ENCODE assay signal across 12 cellular contexts in the genomic region with DNA sequence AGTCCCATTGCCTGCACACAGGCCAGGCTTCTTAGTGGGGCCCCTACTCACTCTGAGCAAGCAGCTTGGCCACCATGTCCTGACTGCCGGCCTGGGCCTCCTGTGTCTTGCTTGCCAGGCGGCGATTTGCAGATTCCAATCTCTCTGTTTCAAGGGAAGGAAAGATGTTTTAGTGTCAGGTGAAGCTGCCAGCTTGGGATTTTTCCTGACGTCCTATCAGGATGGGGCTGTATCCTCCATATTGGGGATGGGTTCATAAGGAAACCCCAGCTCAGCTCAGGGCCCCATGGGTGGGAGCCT. TPM values are rescaled to one million over a fixed set of nuclear protein-coding genes. Genes with fewer than 3 reads are reported as not detected.
DNase-seq lines count a peak whose midpoint lies in the region; ATAC-seq lines count a peak whose summit lies in the region.
"Had no signal": no experiment of that assay in that cellular context is flagged by ENCODE, and none has a peak within 500 bp of the region (broad histone marks: within the 10 kb centered on the region; RNA-seq: fewer than 3 reads in every experiment).

No MANE protein-coding gene starts in this region.

- H3K4me3 Mint-ChIP-seq in central memory CD8-positive, alpha-beta T cell, result peak overlapping the region; percentile 75

- H3K36me3 ChIP-seq in mesodermal cell (ENCODE audit: control insufficient read depth, insufficient read depth, low read length), result peaks cover 92% of the 10 kb centered on the region

- no peaks in the 10 kb centered on the region for H3K27me3 Mint-ChIP-seq in central memory CD8-positive, alpha-beta T cell

- no peak overlapping the region for H3K4me3 ChIP-seq in mesodermal cell (ENCODE audit: extremely low read depth, insufficient read depth, low read length, poor library complexity, severe bottlenecking)
- H3K4me3 ChIP-seq: colonic mucosa had no signal

- H3K9me3 ChIP-seq in mesodermal cell (ENCODE audit: control insufficient read depth, low read length), result no peaks in the 10 kb centered on the region
- H3K9me3 ChIP-seq: colonic mucosa had no signal

- WGBS in mesodermal cell (ENCODE audit: insufficient coverage in 2 of 2), 2 experiments, result 82 to 98% methylated on average over 2 to 3 of the region's 4 CpGs

- DNase-seq in HuH-7.5 (ENCODE audit: low spot score) (peak; percentile 12), SHP77 (lab: John Stamatoyannopoulos, UW) (no peak), SKM-1 treated with dmso at 0.1 percent for 144 hours (lab: John Stamatoyannopoulos, UW; ENCODE audit: unreplicated experiment) (no peak)
- no peak for DNase-seq in central memory CD8-positive, alpha-beta T cell (ENCODE audit: low spot score in 2 of 2)
- no peak for DNase-seq in activated CD4-positive, CD25-positive, alpha-beta regulatory T cell (lab: John Stamatoyannopoulos, UW)
- DNase-seq in stimulated activated naive CD4-positive, alpha-beta T cell treated with Interleukin-2 at 50 U/mL for 16 hours (lab: John Stamatoyannopoulos, UW), result no peak
- DNase-seq: midbrain; small intestine; stimulated activated CD8-positive, alpha-beta memory T cell treated with anti-CD3 and anti-CD28 coated beads, Interleukin-4, amount 100 ng/mL, for 48 hours had no signal

- no peak overlapping the region for H3K27ac Mint-ChIP-seq in central memory CD8-positive, alpha-beta T cell (ENCODE audit: low read depth)

- no peaks in the 10 kb centered on the region for H3K36me3 Mint-ChIP-seq in central memory CD8-positive, alpha-beta T cell (ENCODE audit: insufficient read depth)

- peaks cover 96% of the 10 kb centered on the region for H3K4me1 ChIP-seq in mesodermal cell (ENCODE audit: control insufficient read depth, insufficient read depth, low read length, poor library complexity, severe bottlenecking)

- peaks cover 28% of the 10 kb centered on the region for H3K4me1 Mint-ChIP-seq in central memory CD8-positive, alpha-beta T cell

- no peaks in the 10 kb centered on the region for H3K9me3 Mint-ChIP-seq in central memory CD8-positive, alpha-beta T cell

- no peak for ATAC-seq in central memory CD8-positive, alpha-beta T cell (replicated peaks; ENCODE audit: extremely low read depth, poor library complexity, severe bottlenecking)

- H3K27ac ChIP-seq in mesodermal cell (ENCODE audit: low read depth, low read length, severe bottlenecking) (peak overlapping the region; percentile 98), temporal lobe (ENCODE audit: low read depth, low read length) (peak overlapping the region; percentile 100)

RNA-seq across cellular contexts. Expression of a gene that starts 8.5 kb away (rescaled TPM):
- polyA plus RNA-seq in mesodermal cell (2013, experiment 1 of 2), result 59.7 TPM
- polyA plus RNA-seq in mesodermal cell (2013, experiment 2 of 2), result 50.8 TPM
- 46.5 TPM for total RNA-seq in temporal lobe
